In genomic region chr19:23415034-23415433, GRCh38 we compare ENCODE assay signal across 10 cellular contexts. TPM values are rescaled to one million over a fixed set of nuclear protein-coding genes. Genes with fewer than 3 reads are reported as not detected.
DNase-seq lines count a peak whose midpoint lies in the region; ATAC-seq and TF ChIP-seq lines count a peak whose summit lies in the region.
"Had no signal": no experiment of that assay in that cellular context is flagged by ENCODE, and none has a peak within 500 bp of the region (broad histone marks: within the 10 kb centered on the region; RNA-seq: fewer than 3 reads in every experiment).

No MANE protein-coding gene starts in this region.

- H3K36me3 Mint-ChIP-seq in T-helper 1 cell treated with Interleukin-12 subunit alpha and Interleukin-12 subunit beta and Interleukin-4 antibody, amounts not matched to agents 30 μg/mL and 1 μg/mL, for 36 hours (ENCODE audit: low read depth) = no peaks in the 10 kb centered on the region
- no peaks in the 10 kb centered on the region for H3K36me3 Mint-ChIP-seq in activated B cell treated with CpG ODN at 0.5 μM for 24 hours (ENCODE audit: low read depth)
- no peaks in the 10 kb centered on the region for H3K36me3 Mint-ChIP-seq in stimulated activated naive B cell treated with anti-CD40 and anti-IgM and Interleukin-4, amounts not matched to agents 10 μg/mL and 1 μg/mL and 100 μg/mL, for 72 hours

- peak overlapping the region; percentile 97 for H3K4me3 ChIP-seq in iPS-20b (ENCODE audit: low read length)
- H3K4me3 ChIP-seq: SK-N-MC had no signal

- no peak overlapping the region for H3K27ac Mint-ChIP-seq in T-helper 1 cell treated with Interleukin-12 subunit alpha and Interleukin-12 subunit beta and Interleukin-4 antibody, amounts not matched to agents 30 μg/mL and 1 μg/mL, for 36 hours
- no peak overlapping the region for H3K27ac Mint-ChIP-seq in activated B cell treated with CpG ODN at 0.5 μM for 24 hours
- peak overlapping the region; percentile 81 for H3K27ac Mint-ChIP-seq in stimulated activated naive B cell treated with anti-CD40 and anti-IgM and Interleukin-4, amounts not matched to agents 10 μg/mL and 1 μg/mL and 100 μg/mL, for 72 hours

- no peak for ATAC-seq in activated B cell treated with CpG ODN at 0.5 μM for 24 hours (ENCODE audit: low read depth)
- ATAC-seq in stimulated activated naive B cell treated with anti-CD40 and anti-IgM and Interleukin-4, amounts not matched to agents 10 μg/mL and 1 μg/mL and 100 μg/mL, for 72 hours (replicated peaks) = peak; percentile 78 to 82
- no peak for ATAC-seq in HG03442 (IDR thresholded peaks at IDR 0.05; ENCODE audit: unreplicated experiment)

- H3K4me1 Mint-ChIP-seq in T-helper 1 cell treated with Interleukin-12 subunit alpha and Interleukin-12 subunit beta and Interleukin-4 antibody, amounts not matched to agents 30 μg/mL and 1 μg/mL, for 36 hours (ENCODE audit: low read depth) = peaks cover 2% of the 10 kb centered on the region
- H3K4me1 Mint-ChIP-seq in activated B cell treated with CpG ODN at 0.5 μM for 24 hours = peaks cover 9% of the 10 kb centered on the region
- peaks cover 7 to 16% of the 10 kb centered on the region in 2 donors for H3K4me1 Mint-ChIP-seq in stimulated activated naive B cell treated with anti-CD40 and anti-IgM and Interleukin-4, amounts not matched to agents 10 μg/mL and 1 μg/mL and 100 μg/mL, for 72 hours

- H3K36me3 ChIP-seq in iPS-20b (ENCODE audit: insufficient read depth, low read depth, low read length) = peaks cover 6% of the 10 kb centered on the region; the same call in 1 of the 2 replicates
- H3K36me3 ChIP-seq: prostate gland had no signal

- no peak for TF ChIP-seq CTCF in activated B cell treated with CpG ODN at 0.5 μM for 24 hours (IDR thresholded peaks at IDR 0.05)

- H3K4me3 Mint-ChIP-seq in T-helper 1 cell treated with Interleukin-12 subunit alpha and Interleukin-12 subunit beta and Interleukin-4 antibody, amounts not matched to agents 30 μg/mL and 1 μg/mL, for 36 hours = peak overlapping the region; percentile 7
- peak overlapping the region; percentile 78 for H3K4me3 Mint-ChIP-seq in activated B cell treated with CpG ODN at 0.5 μM for 24 hours
- H3K4me3 Mint-ChIP-seq in stimulated activated naive B cell treated with anti-CD40 and anti-IgM and Interleukin-4, amounts not matched to agents 10 μg/mL and 1 μg/mL and 100 μg/mL, for 72 hours = peak overlapping the region; percentile 72 to 81

- H3K27me3 ChIP-seq in iPS-20b (ENCODE audit: insufficient read depth, low read length) = no peaks in the 10 kb centered on the region

- peaks cover 7% of the 10 kb centered on the region for H3K27me3 Mint-ChIP-seq in T-helper 1 cell treated with Interleukin-12 subunit alpha and Interleukin-12 subunit beta and Interleukin-4 antibody, amounts not matched to agents 30 μg/mL and 1 μg/mL, for 36 hours (ENCODE audit: low read depth)
- peaks cover 20% of the 10 kb centered on the region for H3K27me3 Mint-ChIP-seq in activated B cell treated with CpG ODN at 0.5 μM for 24 hours
- peaks cover 11 to 28% of the 10 kb centered on the region in 2 donors for H3K27me3 Mint-ChIP-seq in stimulated activated naive B cell treated with anti-CD40 and anti-IgM and Interleukin-4, amounts not matched to agents 10 μg/mL and 1 μg/mL and 100 μg/mL, for 72 hours

- CTCF ChIA-PET in activated B cell treated with CpG ODN at 0.5 μM for 24 hours (lab: Charles Lee) = no interaction called here

- intact Hi-C loops in activated B cell treated with CpG ODN at 0.5 μM for 24 hours (cut with micrococcal nuclease) = no loop called here

- H3K27ac ChIP-seq in iPS-20b (ENCODE audit: low read length) = peak overlapping the region; percentile 80
- H3K27ac ChIP-seq: prostate gland, SK-N-MC had no signal

- DNase-seq in T-helper 1 cell (no peak), activated B cell treated with CpG ODN at 0.5 μM for 24 hours (no peak), KBM-7 (no peak), NCI-H69 (lab: John Stamatoyannopoulos, UW) (no peak)
- DNase-seq in stimulated activated naive B cell treated with anti-CD40 and anti-IgM and Interleukin-4, amounts not matched to agents 10 μg/mL and 1 μg/mL and 100 μg/mL, for 72 hours = no peak

- POLR2A ChIA-PET in activated B cell treated with CpG ODN at 0.5 μM for 24 hours (lab: Charles Lee) = interaction anchor here (1.4 kb wide), 1 partner anchor 19 kb away, joined by 3 read pairs; no protein-coding TSS in a partner anchor

- peaks cover 22% of the 10 kb centered on the region for H3K9me3 Mint-ChIP-seq in T-helper 1 cell treated with Interleukin-12 subunit alpha and Interleukin-12 subunit beta and Interleukin-4 antibody, amounts not matched to agents 30 μg/mL and 1 μg/mL, for 36 hours
- H3K9me3 Mint-ChIP-seq in activated B cell treated with CpG ODN at 0.5 μM for 24 hours = peaks cover 2% of the 10 kb centered on the region
- peaks cover 0 to 2% of the 10 kb centered on the region in 2 donors for H3K9me3 Mint-ChIP-seq in stimulated activated naive B cell treated with anti-CD40 and anti-IgM and Interleukin-4, amounts not matched to agents 10 μg/mL and 1 μg/mL and 100 μg/mL, for 72 hours

- H3K9ac ChIP-seq in iPS-20b (ENCODE audit: low read depth, low read length) = peak overlapping the region; percentile 96

- in situ Hi-C loops in KBM-7 (cut with MboI; ENCODE audit: low pct_unique_long_range_greater_than_20kb, low sequenced_read_pairs) = no loop called here

- no peaks in the 10 kb centered on the region for H3K9me3 ChIP-seq in iPS-20b (ENCODE audit: insufficient read depth, low read depth, low read length)
- H3K9me3 ChIP-seq: prostate gland had no signal

- H3K4me1 ChIP-seq in iPS-20b (ENCODE audit: insufficient read depth, low read length) = peaks cover 4% of the 10 kb centered on the region
- H3K4me1 ChIP-seq: prostate gland had no signal

RNA-seq across cellular contexts. Expression of gene ZNF91, which starts 19.8 kb away (rescaled TPM):
- total RNA-seq in activated B cell treated with CpG ODN at 0.5 μM for 24 hours = 56.4 and 70.9 TPM in 2 replicates

Comparison
In these comparisons a context has a peak if more than half of its experiments do, and no peak if none do; other contexts are left out.
1. H3K4me3 Mint-ChIP-seq: peak in every context shown above with its lines; median percentile 78 in activated B cell treated with CpG ODN at 0.5 μM for 24 hours; 76 in stimulated activated naive B cell treated with anti-CD40 and anti-IgM and Interleukin-4, amounts not matched to agents 10 μg/mL and 1 μg/mL and 100 μg/mL, for 72 hours; 7 in T-helper 1 cell treated with Interleukin-12 subunit alpha and Interleukin-12 subunit beta and Interleukin-4 antibody, amounts not matched to agents 30 μg/mL and 1 μg/mL, for 36 hours.
2. ATAC-seq: peak in stimulated activated naive B cell treated with anti-CD40 and anti-IgM and Interleukin-4, amounts not matched to agents 10 μg/mL and 1 μg/mL and 100 μg/mL, for 72 hours (2 of 2); none in activated B cell treated with CpG ODN at 0.5 μM for 24 hours (single experiment) and HG03442 (single experiment).